ENCODE assay signal across 1 cellular context in genomic region chr1:245835386-245835785, GRCh38.
TF ChIP-seq lines count a peak whose summit lies in the region.

No MANE protein-coding gene starts in this region.

TF ChIP-seq in IMR-90, 13 proteins besides CTCF, POLR2A, EP300 and RAD21 (continued from another document):
- TF ChIP-seq RCOR1 (IDR thresholded peaks at IDR 0.05; ENCODE audit: insufficient replicate concordance, low read length): no peak
- no peak for TF ChIP-seq NFE2L2 (IDR thresholded peaks at IDR 0.05; ENCODE audit: low read depth, low read length)
- TF ChIP-seq CEBPB (IDR thresholded peaks at IDR 0.05; ENCODE audit: low read depth, low read length): no peak
- TF ChIP-seq, protein P1, sequence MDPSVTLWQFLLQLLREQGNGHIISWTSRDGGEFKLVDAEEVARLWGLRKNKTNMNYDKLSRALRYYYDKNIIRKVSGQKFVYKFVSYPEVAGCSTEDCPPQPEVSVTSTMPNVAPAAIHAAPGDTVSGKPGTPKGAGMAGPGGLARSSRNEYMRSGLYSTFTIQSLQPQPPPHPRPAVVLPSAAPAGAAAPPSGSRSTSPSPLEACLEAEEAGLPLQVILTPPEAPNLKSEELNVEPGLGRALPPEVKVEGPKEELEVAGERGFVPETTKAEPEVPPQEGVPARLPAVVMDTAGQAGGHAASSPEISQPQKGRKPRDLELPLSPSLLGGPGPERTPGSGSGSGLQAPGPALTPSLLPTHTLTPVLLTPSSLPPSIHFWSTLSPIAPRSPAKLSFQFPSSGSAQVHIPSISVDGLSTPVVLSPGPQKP (IDR thresholded peaks at IDR 0.05; ENCODE audit: borderline replicate concordance, low read depth, low read length): no peak
TF ChIP-seq in IMR-90: peak in this region for 0.
